In genomic region chr17:5234645-5235576, GRCh38 we compare ENCODE assay signal across 10 cellular contexts. TPM values are rescaled to one million over a fixed set of nuclear protein-coding genes. Genes with fewer than 3 reads are reported as not detected.
DNase-seq lines count a peak whose midpoint lies in the region; ATAC-seq and TF ChIP-seq lines count a peak whose summit lies in the region.
"Had no signal": no experiment of that assay in that cellular context is flagged by ENCODE, and none has a peak within 500 bp of the region (broad histone marks: within the 10 kb centered on the region; RNA-seq: fewer than 3 reads in every experiment).

Gene SCIMP (minus strand): TSS chr17:5234860. CDS start chr17:5234755, 105 bp downstream.

- H3K9me3 ChIP-seq in ascending aorta, result no peaks in the 10 kb centered on the region

- peak; percentile 71 for TF ChIP-seq POLR2A in GM18951 (IDR thresholded peaks at IDR 0.05; ENCODE audit: extremely low read depth, insufficient read depth, insufficient read length)

- no peaks in the 10 kb centered on the region for H3K27me3 Mint-ChIP-seq in stimulated activated memory B cell treated with anti-CD40 and anti-IgM and Interleukin-4, amounts not matched to agents 10 μg/mL and 1 μg/mL and 100 μg/mL, for 72 hours

- H3K4me1 ChIP-seq in ascending aorta, result no peaks in the 10 kb centered on the region

- H3K4me3 Mint-ChIP-seq in stimulated activated memory B cell treated with anti-CD40 and anti-IgM and Interleukin-4, amounts not matched to agents 10 μg/mL and 1 μg/mL and 100 μg/mL, for 72 hours, result peak within 1 kb of the TSS; percentile 86
- H3K4me3 Mint-ChIP-seq: nephron had no signal

- peak within 1 kb of the TSS; percentile 99 for H3K27ac Mint-ChIP-seq in stimulated activated memory B cell treated with anti-CD40 and anti-IgM and Interleukin-4, amounts not matched to agents 10 μg/mL and 1 μg/mL and 100 μg/mL, for 72 hours
- H3K27ac Mint-ChIP-seq: nephron had no signal

- ATAC-seq in HG03045 (IDR thresholded peaks at IDR 0.05; ENCODE audit: unreplicated experiment), result peak; percentile 59
- peak; percentile 95 for ATAC-seq in stimulated activated memory B cell treated with anti-CD40 and anti-IgM and Interleukin-4, amounts not matched to agents 10 μg/mL and 1 μg/mL and 100 μg/mL, for 72 hours

- intact Hi-C loops in ascending aorta (cut with DNase I), result no loop called here

- DNase-seq in ascending aorta (ENCODE audit: low spot score in 2 of 2) (peak; percentile 24 to 70), GF-D8 (lab: John Stamatoyannopoulos, UW) (no peak), HuH-7.5 (ENCODE audit: low spot score) (no peak), NCI-H1436 (lab: John Stamatoyannopoulos, UW) (no peak), DMS153 (lab: John Stamatoyannopoulos, UW) (no peak)

- peaks cover 0 to 10% of the 10 kb centered on the region in 2 donors for H3K36me3 ChIP-seq in ascending aorta

- H3K27ac ChIP-seq in ascending aorta, result no peak within 1 kb of the TSS

- in situ Hi-C loops in GM18951 (cut with MboI; ENCODE audit: low sequenced_read_pairs, unreplicated experiment), result loop anchor here (5.0 to 10.0 kb wide), 2 partner anchors 33 to 50 kb away; no protein-coding TSS in a partner anchor

- peaks cover 4% of the 10 kb centered on the region for H3K9me3 Mint-ChIP-seq in stimulated activated memory B cell treated with anti-CD40 and anti-IgM and Interleukin-4, amounts not matched to agents 10 μg/mL and 1 μg/mL and 100 μg/mL, for 72 hours
- H3K9me3 Mint-ChIP-seq: nephron had no signal

- peaks cover 59% of the 10 kb centered on the region for H3K36me3 Mint-ChIP-seq in stimulated activated memory B cell treated with anti-CD40 and anti-IgM and Interleukin-4, amounts not matched to agents 10 μg/mL and 1 μg/mL and 100 μg/mL, for 72 hours

- H3K4me1 Mint-ChIP-seq in stimulated activated memory B cell treated with anti-CD40 and anti-IgM and Interleukin-4, amounts not matched to agents 10 μg/mL and 1 μg/mL and 100 μg/mL, for 72 hours, result peaks cover 84% of the 10 kb centered on the region
- H3K4me1 Mint-ChIP-seq: nephron had no signal

- peak within 1 kb of the TSS in 1 of 2 donors; percentile 27 for H3K4me3 ChIP-seq in ascending aorta

- H3K27me3 ChIP-seq in ascending aorta, result no peaks in the 10 kb centered on the region

- TF ChIP-seq CTCF in ascending aorta (IDR thresholded peaks at IDR 0.05), result no peak

RNA-seq across cellular contexts. Expression of gene SCIMP, which starts in this region (rescaled TPM):
- total RNA-seq in ascending aorta, result 0.21 TPM
- total RNA-seq: T-helper 1 cell treated with Interleukin-12 subunit alpha and Interleukin-12 subunit beta and Interleukin-4 antibody, amounts not matched to agents 30 ng/mL and 1 ng/mL, for 36 hours had no signal

Comparison
In these comparisons a context has a peak if more than half of its experiments do, and no peak if none do; other contexts are left out.
1. Peak in DNase-seq in ascending aorta; RNA of the gene not detected or under 1 TPM.